Comparison of ENCODE assay signal across 21 cellular contexts in genomic region chr1:243438815-243439214, GRCh38.
DNase-seq lines count a peak whose midpoint lies in the region; ATAC-seq, FAIRE-seq and TF ChIP-seq lines count a peak whose summit lies in the region.
"Had no signal": no experiment of that assay in that cellular context is flagged by ENCODE, and none has a peak within 500 bp of the region (broad histone marks: within the 10 kb centered on the region; RNA-seq: fewer than 3 reads in every experiment).

No MANE protein-coding gene starts in this region.

- dilution Hi-C loops in keratinocyte (cut with MboI; ENCODE audit: extremely low pct_ligation_motif_present, low sequenced_read_pairs) = no loop called here

- TF ChIP-seq POLR2A in breast epithelium (IDR thresholded peaks at IDR 0.05) = no peak

- H3K9me3 ChIP-seq in breast epithelium (no peaks in the 10 kb centered on the region), keratinocyte (ENCODE audit: control insufficient read depth, low read depth, low read length) (no peaks in the 10 kb centered on the region)

- TF ChIP-seq CTCF in MCF 10A (IDR thresholded peaks at IDR 0.05; ENCODE audit: unreplicated experiment) = no peak
- TF ChIP-seq CTCF in breast epithelium (IDR thresholded peaks at IDR 0.05) = no peak
- TF ChIP-seq CTCF in keratinocyte (optimal IDR thresholded peaks at IDR 0.05 in 1 of 3, IDR thresholded peaks at IDR 0.05 in 1 of 3, conservative IDR thresholded peaks at IDR 0.05 in 1 of 3; ENCODE audit: extremely low read depth in 1 of 3, insufficient read depth in 2 of 3, low read length in 3 of 3) = no peak
- TF ChIP-seq CTCF in endothelial cell (IDR thresholded peaks at IDR 0.05; ENCODE audit: unreplicated experiment) = no peak

- H3K27me3 Mint-ChIP-seq in MCF 10A (ENCODE audit: insufficient read depth, unreplicated experiment) = no peaks in the 10 kb centered on the region
- no peaks in the 10 kb centered on the region for H3K27me3 Mint-ChIP-seq in endothelial cell (ENCODE audit: unreplicated experiment)
- H3K27me3 Mint-ChIP-seq: IgD-negative memory B cell had no signal

- peak; percentile 55 for FAIRE-seq in keratinocyte (lab: Jason Lieb, UNC)
- FAIRE-seq: HTR-8/SVneo had no signal

- no peak overlapping the region for H2AFZ ChIP-seq in keratinocyte (ENCODE audit: control insufficient read depth, low read length)

- no TSS peak for BruUV-seq in MCF 10A (replicated peaks; lab: Mats Ljungman, UMichigan)

- no peaks in the 10 kb centered on the region for H3K9me3 Mint-ChIP-seq in MCF 10A (ENCODE audit: unreplicated experiment)
- no peaks in the 10 kb centered on the region for H3K9me3 Mint-ChIP-seq in endothelial cell (ENCODE audit: unreplicated experiment)
- H3K9me3 Mint-ChIP-seq: CD14-positive monocyte, IgD-negative memory B cell had no signal

- H3K27me3 ChIP-seq in breast epithelium (no peaks in the 10 kb centered on the region), keratinocyte (ENCODE audit: control insufficient read depth, extremely low read depth, insufficient read depth, low read length) (no peaks in the 10 kb centered on the region)

- peaks cover 11% of the 10 kb centered on the region for H3K36me3 Mint-ChIP-seq in MCF 10A (ENCODE audit: insufficient read depth, unreplicated experiment)
- no peaks in the 10 kb centered on the region for H3K36me3 Mint-ChIP-seq in endothelial cell (ENCODE audit: low read depth, unreplicated experiment)

- H3K27ac ChIP-seq in breast epithelium (no peak overlapping the region), keratinocyte (ENCODE audit: control insufficient read depth, insufficient read depth, low read length) (no peak overlapping the region)
- H3K27ac ChIP-seq: 22Rv1, SK-N-MC had no signal

- H3K4me2 ChIP-seq in keratinocyte (ENCODE audit: control insufficient read depth, extremely low read depth, insufficient read depth, low read depth, low read length) = no peak overlapping the region

- DNase-seq in MCF 10A (ENCODE audit: unreplicated experiment) (peak; percentile 70), breast epithelium (ENCODE audit: low spot score in 2 of 2) (no peak), astrocyte of the hippocampus (ENCODE audit: low read depth, low spot score) (peak; percentile 52), keratinocyte (ENCODE audit: low read depth, low spot score) (no peak), endothelial cell (ENCODE audit: low spot score) (no peak), superior temporal gyrus (ENCODE audit: extremely low spot score) (no peak)
- DNase-seq in stimulated activated CD8-positive, alpha-beta memory T cell treated with anti-CD3 and anti-CD28 coated beads, Interleukin-4, amount 100 ng/mL, for 48 hours = no peak
- DNase-seq: DND-41, GDM1, H7, NCI-H1105, NCI-H1694 treated with DMSO at 0.1 percent for 48 hours, NCI-H510A, NCI-H774, SHP77 had no signal

- H4K20me1 ChIP-seq in keratinocyte (ENCODE audit: control insufficient read depth, extremely low read depth, insufficient read depth, low read length) = no peaks in the 10 kb centered on the region

- H3K79me2 ChIP-seq in keratinocyte (ENCODE audit: control insufficient read depth, insufficient read depth, low read length) = no peaks in the 10 kb centered on the region

- no peak for ATAC-seq in HG03280 (IDR thresholded peaks at IDR 0.05; ENCODE audit: unreplicated experiment)

- H3K9ac ChIP-seq in keratinocyte (ENCODE audit: control insufficient read depth, extremely low read depth, insufficient read depth, low read length) = no peak overlapping the region

- POLR2A ChIA-PET in MCF 10A (lab: Yijun Ruan, JAX) = no interaction called here

- H3K27ac Mint-ChIP-seq in MCF 10A (ENCODE audit: low read depth, unreplicated experiment) (no peak overlapping the region), endothelial cell (ENCODE audit: unreplicated experiment) (no peak overlapping the region)

- H3K4me3 Mint-ChIP-seq in MCF 10A (ENCODE audit: unreplicated experiment) = no peak overlapping the region
- H3K4me3 Mint-ChIP-seq in endothelial cell (ENCODE audit: unreplicated experiment) = no peak overlapping the region
- H3K4me3 Mint-ChIP-seq: IgD-negative memory B cell had no signal

- H3K36me3 ChIP-seq in breast epithelium = no peaks in the 10 kb centered on the region
- H3K36me3 ChIP-seq in keratinocyte (ENCODE audit: control insufficient read depth in 2 of 2, extremely low read depth in 1 of 2, insufficient read depth in 2 of 2, low read length in 2 of 2) = peaks cover 0 to 1% of the 10 kb centered on the region in 2 experiments

- H3K4me1 Mint-ChIP-seq in MCF 10A (ENCODE audit: insufficient read depth, unreplicated experiment) (peaks cover 6% of the 10 kb centered on the region), endothelial cell (ENCODE audit: unreplicated experiment) (peaks cover 5% of the 10 kb centered on the region)

- CTCF ChIA-PET in MCF 10A (lab: Yijun Ruan, JAX) = interaction anchor here (0.6 kb wide), 1 partner anchor 40 kb away, joined by 3 read pairs; no protein-coding TSS in a partner anchor

- H3K9me1 ChIP-seq in keratinocyte (ENCODE audit: control insufficient read depth, extremely low read depth, insufficient read depth, low read length) = no peaks in the 10 kb centered on the region

- intact Hi-C loops in MCF 10A (cut with micrococcal nuclease) (no loop called here), breast epithelium (cut with DNase I; ENCODE audit: low total_unique reads) (no loop called here)

- H3K4me3 ChIP-seq in breast epithelium (no peak overlapping the region), keratinocyte (ENCODE audit: control insufficient read depth in 2 of 3, extremely low read depth in 1 of 3, insufficient read depth in 2 of 3, low read depth in 1 of 3, low read length in 3 of 3) (no peak overlapping the region)
- H3K4me3 ChIP-seq: SK-N-MC had no signal

- no peaks in the 10 kb centered on the region for H3K4me1 ChIP-seq in breast epithelium
- H3K4me1 ChIP-seq in keratinocyte (ENCODE audit: control insufficient read depth, extremely low read depth, insufficient read depth, low read length) = no peaks in the 10 kb centered on the region

Comparison
In these comparisons a context has a peak if more than half of its experiments do, and no peak if none do; other contexts are left out.
1. DNase-seq: peak in MCF 10A (single experiment) and astrocyte of the hippocampus (single experiment); none in breast epithelium (0 of 2), keratinocyte (single experiment), stimulated activated CD8-positive, alpha-beta memory T cell treated with anti-CD3 and anti-CD28 coated beads, Interleukin-4, amount 100 ng/mL, for 48 hours (single experiment), endothelial cell (single experiment) and superior temporal gyrus (single experiment).